In the genomic region with DNA sequence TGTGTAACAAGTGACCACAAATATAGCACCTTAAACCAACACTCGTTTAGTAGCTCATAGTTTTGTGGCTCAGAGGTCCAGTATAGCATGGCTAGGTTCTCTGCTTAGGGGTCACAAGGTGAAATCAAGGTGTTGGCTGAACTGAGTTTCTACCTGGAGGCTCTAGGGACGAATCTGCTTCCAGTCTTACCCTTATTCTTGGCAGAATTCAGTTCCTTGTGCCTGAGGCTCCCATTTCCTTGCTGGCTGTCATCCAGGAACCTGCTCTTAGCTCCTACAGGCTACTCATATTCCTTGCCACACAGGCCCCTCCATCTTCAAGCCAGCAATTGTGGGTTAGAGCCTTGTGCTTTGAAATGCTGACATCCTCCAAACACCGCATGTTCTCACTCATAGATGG, we compare ENCODE assay signal across 6 cellular contexts.
"Had no signal": no experiment of that assay in that cellular context is flagged by ENCODE, and none has a peak within 500 bp of the region (broad histone marks: within the 10 kb centered on the region; RNA-seq: fewer than 3 reads in every experiment).

No MANE protein-coding gene starts in this region.

- H3K4me3 ChIP-seq: GM23338 had no signal

- H3K4me2 ChIP-seq: GM23338 had no signal

- H3K27ac ChIP-seq: HL-60 had no signal

- ATAC-seq: GM23338, HepG2 had no signal

- H2AFZ ChIP-seq: GM23338 had no signal

- H3K27ac Mint-ChIP-seq: GM23338, H9, IgD-negative memory B cell had no signal

- H3K4me1 Mint-ChIP-seq: GM23338, H9, IgD-negative memory B cell had no signal

- DNase-seq: H9, HCEC 1CT had no signal

- H3K9me3 Mint-ChIP-seq: GM23338, H9 had no signal

- H3K4me3 Mint-ChIP-seq: GM23338, H9, IgD-negative memory B cell had no signal

- H3K36me3 Mint-ChIP-seq: IgD-negative memory B cell had no signal
